ENCODE assay signal across 19 cellular contexts in the genomic region with DNA sequence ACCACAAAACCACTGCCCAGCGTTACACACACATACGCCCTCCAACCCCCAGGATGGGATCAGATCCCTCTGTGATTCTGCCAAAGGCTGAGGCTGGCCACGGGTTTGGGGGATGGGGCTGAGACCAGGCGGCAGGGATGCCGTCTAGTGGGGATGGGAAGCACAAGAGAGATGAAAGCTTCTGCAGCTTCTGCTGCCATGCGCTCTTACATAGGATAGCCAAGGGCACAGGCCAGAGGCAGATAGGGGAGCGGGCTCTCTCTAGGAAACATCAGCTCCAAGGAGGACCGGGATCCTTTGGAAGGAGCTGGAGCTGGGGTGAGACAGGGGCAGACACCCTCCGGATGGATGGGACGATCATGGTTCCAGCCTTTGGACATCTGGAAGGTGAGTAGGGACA. TPM values are rescaled to one million over a fixed set of nuclear protein-coding genes. Genes with fewer than 3 reads are reported as not detected.
"Had no signal": no experiment of that assay in that cellular context is flagged by ENCODE, and none has a peak within 500 bp of the region (broad histone marks: within the 10 kb centered on the region; RNA-seq: fewer than 3 reads in every experiment).

No MANE protein-coding gene starts in this region.

- H3K36me3 Mint-ChIP-seq: naive thymus-derived CD4-positive, alpha-beta T cell; stimulated activated naive B cell treated with anti-CD40 and anti-IgM and Interleukin-4, amounts not matched to agents 10 μg/mL and 1 μg/mL and 100 μg/mL, for 72 hours had no signal

- ATAC-seq: left ventricle myocardium superior; naive thymus-derived CD4-positive, alpha-beta T cell; stimulated activated naive B cell treated with anti-CD40 and anti-IgM and Interleukin-4, amounts not matched to agents 10 μg/mL and 1 μg/mL and 100 μg/mL, for 72 hours; stimulated activated naive CD8-positive, alpha-beta T cell treated with anti-CD3 and anti-CD28 coated beads, Interleukin-15, amount 100 ng/mL, for 72 hours had no signal

- H3K4me1 ChIP-seq: sigmoid colon, testis had no signal

- H3K9me3 Mint-ChIP-seq: neural crest cell; stimulated activated naive B cell treated with anti-CD40 and anti-IgM and Interleukin-4, amounts not matched to agents 10 μg/mL and 1 μg/mL and 100 μg/mL, for 72 hours; stimulated activated naive CD8-positive, alpha-beta T cell treated with anti-CD3 and anti-CD28 coated beads, Interleukin-15, amount 100 ng/mL, for 72 hours had no signal

- H3K4me3 ChIP-seq: lung, ovary, right atrium auricular region, sigmoid colon, skin epidermis, testis, tibial nerve had no signal

- H3K27ac ChIP-seq: ovary, right atrium auricular region, sigmoid colon, skin epidermis, testis, tibial nerve had no signal

- H3K9me3 ChIP-seq: ovary, right atrium auricular region, sigmoid colon, testis, tibial nerve had no signal

- H3K4me1 Mint-ChIP-seq: central memory CD8-positive, alpha-beta T cell had no signal

- DNase-seq: effector memory CD4-positive, alpha-beta T cell; foreskin melanocyte; head of caudate nucleus; left ventricle myocardium superior; mesenchymal stem cell; naive thymus-derived CD4-positive, alpha-beta T cell; ovary; sigmoid colon; stimulated activated CD4-positive, alpha-beta T cell treated with anti-CD3 and anti-CD28 coated beads, Interleukin-2, amount 100 ng/mL, for 24 hours; stimulated activated CD4-positive, alpha-beta T cell treated with anti-CD3 and anti-CD28 coated beads, Interleukin-4, amount 100 ng/mL, for 4 hours; stimulated activated naive B cell treated with anti-CD40 and anti-IgM and Interleukin-4, amounts not matched to agents 10 μg/mL and 1 μg/mL and 100 μg/mL, for 72 hours; stimulated activated naive CD8-positive, alpha-beta T cell treated with anti-CD3 and anti-CD28 coated beads, Interleukin-15, amount 100 ng/mL, for 72 hours; testis had no signal

- H3K4me3 Mint-ChIP-seq: central memory CD8-positive, alpha-beta T cell; naive thymus-derived CD4-positive, alpha-beta T cell; neural crest cell; stimulated activated naive B cell treated with anti-CD40 and anti-IgM and Interleukin-4, amounts not matched to agents 10 μg/mL and 1 μg/mL and 100 μg/mL, for 72 hours; stimulated activated naive CD8-positive, alpha-beta T cell treated with anti-CD3 and anti-CD28 coated beads, Interleukin-15, amount 100 ng/mL, for 72 hours had no signal

- H3K36me3 ChIP-seq: ovary, right atrium auricular region, sigmoid colon, tibial nerve had no signal

- H3K27ac Mint-ChIP-seq: naive thymus-derived CD4-positive, alpha-beta T cell; stimulated activated naive B cell treated with anti-CD40 and anti-IgM and Interleukin-4, amounts not matched to agents 10 μg/mL and 1 μg/mL and 100 μg/mL, for 72 hours; stimulated activated naive CD8-positive, alpha-beta T cell treated with anti-CD3 and anti-CD28 coated beads, Interleukin-15, amount 100 ng/mL, for 72 hours had no signal

- H3K27me3 ChIP-seq: ovary, right atrium auricular region, testis, tibial nerve had no signal

RNA-seq across cellular contexts. Expression of gene RIN2, which starts 18.7 kb away (rescaled TPM):
- polyA plus RNA-seq: naive thymus-derived CD4-positive, alpha-beta T cell had no signal
